Comparison of ENCODE assay signal across 15 cellular contexts in genomic region chr4:164779080-164779479, GRCh38. TPM values are rescaled to one million over a fixed set of nuclear protein-coding genes. Genes with fewer than 3 reads are reported as not detected.
"Had no signal": no experiment of that assay in that cellular context is flagged by ENCODE, and none has a peak within 500 bp of the region (broad histone marks: within the 10 kb centered on the region; RNA-seq: fewer than 3 reads in every experiment).

No MANE protein-coding gene starts in this region.

- H3K4me3 ChIP-seq: ascending aorta, thyroid gland had no signal

- H3K27ac Mint-ChIP-seq: activated naive CD4-positive, alpha-beta T cell treated with anti-CD3 and anti-CD28 coated beads for 36 hours; natural killer cell; stimulated activated memory B cell treated with anti-CD40 and anti-IgM and Interleukin-4, amounts not matched to agents 10 μg/mL and 1 μg/mL and 100 μg/mL, for 72 hours had no signal

- H3K4me3 Mint-ChIP-seq: activated naive CD4-positive, alpha-beta T cell treated with anti-CD3 and anti-CD28 coated beads for 36 hours; natural killer cell; stimulated activated memory B cell treated with anti-CD40 and anti-IgM and Interleukin-4, amounts not matched to agents 10 μg/mL and 1 μg/mL and 100 μg/mL, for 72 hours had no signal

- DNase-seq: activated CD4-positive, alpha-beta T cell treated with anti-CD3 and anti-CD28 coated beads, Interleukin-2, amount 50 U/mL, for 1 hour; natural killer cell; T-helper 9 cell had no signal

- ATAC-seq: activated CD4-positive, CD25-positive, alpha-beta regulatory T cell treated with anti-CD3 and anti-CD28 coated beads, Interleukin-2, amount 50 U/mL, for 24 hours; natural killer cell; stimulated activated memory B cell treated with anti-CD40 and anti-IgM and Interleukin-4, amounts not matched to agents 10 μg/mL and 1 μg/mL and 100 μg/mL, for 72 hours had no signal

- H3K4me1 Mint-ChIP-seq: natural killer cell; stimulated activated memory B cell treated with anti-CD40 and anti-IgM and Interleukin-4, amounts not matched to agents 10 μg/mL and 1 μg/mL and 100 μg/mL, for 72 hours had no signal

- H3K4me1 ChIP-seq: ascending aorta, thyroid gland had no signal

- H3K36me3 Mint-ChIP-seq: natural killer cell; stimulated activated memory B cell treated with anti-CD40 and anti-IgM and Interleukin-4, amounts not matched to agents 10 μg/mL and 1 μg/mL and 100 μg/mL, for 72 hours had no signal

- H3K27ac ChIP-seq: ascending aorta, neutrophil, thyroid gland had no signal

- H3K9me3 Mint-ChIP-seq: activated naive CD4-positive, alpha-beta T cell treated with anti-CD3 and anti-CD28 coated beads for 36 hours; natural killer cell; stimulated activated memory B cell treated with anti-CD40 and anti-IgM and Interleukin-4, amounts not matched to agents 10 μg/mL and 1 μg/mL and 100 μg/mL, for 72 hours had no signal

- H3K27me3 Mint-ChIP-seq: stimulated activated memory B cell treated with anti-CD40 and anti-IgM and Interleukin-4, amounts not matched to agents 10 μg/mL and 1 μg/mL and 100 μg/mL, for 72 hours had no signal

- H3K36me3 ChIP-seq: ascending aorta, neutrophil, thyroid gland had no signal

- H3K27me3 ChIP-seq: ascending aorta, neutrophil, thyroid gland had no signal

- H3K9me3 ChIP-seq: ascending aorta, neutrophil, thyroid gland had no signal

RNA-seq across cellular contexts. Expression of gene SMIM31, which starts 25.1 kb away (rescaled TPM):
- total RNA-seq: activated CD8-positive, alpha-beta memory T cell treated with anti-CD3 and anti-CD28 coated beads for 36 hours; activated naive CD4-positive, alpha-beta T cell treated with anti-CD3 and anti-CD28 coated beads for 36 hours; ascending aorta; chondrocyte; dermis blood vessel endothelial cell; epithelial cell of proximal tubule; lung microvascular endothelial cell; mononuclear cell; natural killer cell; thyroid gland had no signal
